ENCODE assay signal across 21 cellular contexts in the genomic region with DNA sequence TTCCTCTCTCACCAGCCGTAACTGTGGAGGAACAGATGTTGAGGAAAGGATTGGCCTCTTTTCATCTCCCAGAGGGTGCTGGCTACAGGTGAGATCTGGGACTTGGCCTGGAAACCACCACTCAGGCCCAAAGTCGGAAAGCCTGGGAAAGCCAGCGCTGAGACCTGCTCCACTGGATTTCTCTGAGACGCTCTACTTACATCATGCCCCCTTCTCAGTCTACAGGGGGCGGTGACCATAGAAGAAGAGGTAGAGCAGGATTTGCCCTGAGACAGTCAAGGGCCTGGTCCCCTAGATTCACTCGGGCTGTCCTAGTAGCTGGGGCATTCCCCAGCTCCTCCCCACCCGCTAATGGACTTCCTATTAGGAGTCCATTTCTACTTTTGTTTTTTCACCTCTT.
"Had no signal": no experiment of that assay in that cellular context is flagged by ENCODE, and none has a peak within 500 bp of the region (broad histone marks: within the 10 kb centered on the region; RNA-seq: fewer than 3 reads in every experiment).

No MANE protein-coding gene starts in this region.

- H3K27ac ChIP-seq: KMS-11, SJCRH30 had no signal

- H3K27ac Mint-ChIP-seq: IgD-negative memory B cell had no signal

- H3K27me3 Mint-ChIP-seq: IgD-negative memory B cell had no signal

- H3K4me3 ChIP-seq: K562, SJCRH30 had no signal

- H3K4me3 Mint-ChIP-seq: IgD-negative memory B cell had no signal

- H3K36me3 ChIP-seq: SJCRH30 had no signal

- H3K9ac ChIP-seq: KMS-11 had no signal

- H3K4me2 ChIP-seq: KMS-11 had no signal

- DNase-seq: Kasumi-1, MM.1S, NCI-H1092 treated with DMSO at 0.1 percent for 48 hours, NCI-H1417 treated with DMSO at 0.1 percent for 48 hours, NCI-H146, NCI-H1694 treated with DMSO at 0.1 percent for 48 hours, NCI-H1930, NCI-H2081, NCI-H2171, NCI-H226, NCI-H446, NCI-H510A, NCI-H524 treated with DMSO at 0.1 percent for 48 hours, NCI-H69, NCI-H774, RPMI8226, SHP77 treated with DMSO at 0.1 percent for 48 hours, SJCRH30 had no signal

- H3K36me3 Mint-ChIP-seq: IgD-negative memory B cell had no signal

- H3K27me3 ChIP-seq: SJCRH30 had no signal

- H3K9me3 ChIP-seq: SJCRH30 had no signal

- H3K4me1 ChIP-seq: SJCRH30 had no signal

- ATAC-seq: K562 had no signal
